Comparison of ENCODE assay signal across 11 cellular contexts in the genomic region with DNA sequence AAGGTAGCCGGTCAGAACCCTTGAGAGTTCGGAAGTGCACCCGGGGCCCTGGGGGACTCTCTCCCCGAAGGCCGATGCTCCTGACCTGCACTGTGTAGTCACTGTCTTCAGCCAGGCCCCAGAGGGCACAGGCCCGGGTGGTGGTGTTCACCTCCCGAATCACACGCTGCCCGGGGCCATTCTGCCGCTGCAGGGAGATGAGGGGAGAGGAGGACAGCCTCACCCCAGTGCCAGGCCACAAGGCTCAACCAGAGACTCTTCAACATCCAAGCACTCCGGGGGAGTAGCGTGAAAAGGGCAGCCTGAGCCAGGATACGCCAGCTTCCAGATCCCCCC. TPM values are rescaled to one million over a fixed set of nuclear protein-coding genes. Genes with fewer than 3 reads are reported as not detected.
DNase-seq lines count a peak whose midpoint lies in the region; ATAC-seq and TF ChIP-seq lines count a peak whose summit lies in the region.
"Had no signal": no experiment of that assay in that cellular context is flagged by ENCODE, and none has a peak within 500 bp of the region (broad histone marks: within the 10 kb centered on the region; RNA-seq: fewer than 3 reads in every experiment).

No MANE protein-coding gene starts in this region.

- H3K27me3 ChIP-seq in H7 (ENCODE audit: control insufficient read depth, insufficient read depth, low read length) (peaks cover 44% of the 10 kb centered on the region), adipocyte (replicated peaks; ENCODE audit: control insufficient read depth, insufficient read depth, low read length) (no peaks in the 10 kb centered on the region), hepatocyte (no peaks in the 10 kb centered on the region), psoas muscle (ENCODE audit: insufficient read depth in 3 of 3, low read length in 2 of 3) (peaks cover 0 to 37% (median 6%) of the 10 kb centered on the region in 3 donors), MM.1S (replicated peaks; ENCODE audit: insufficient read depth, low read length) (peaks cover 13% of the 10 kb centered on the region)

- H2AFZ ChIP-seq in hepatocyte (no peak overlapping the region), MM.1S (ENCODE audit: low read length) (no peak overlapping the region)

- H3K4me3 ChIP-seq in H7 (ENCODE audit: insufficient read depth, low read depth, low read length) (peak overlapping the region; percentile 62; the same call in 1 of the 2 replicates), adipocyte (ENCODE audit: low read length) (peak overlapping the region; percentile 77), hepatocyte (no peak overlapping the region), psoas muscle (peak overlapping the region; percentile 70), MM.1S (ENCODE audit: low read length) (no peak overlapping the region)

- WGBS in hepatocyte (ENCODE audit: low lambda C conversion rate, missing lambda C conversion rate), result 85% methylated on average over 13 of the region's 13 CpGs
- WGBS in psoas muscle, 3 donors, result 73 to 83% (median 76%) methylated on average over 13 of the region's 13 CpGs

- H3K36me3 ChIP-seq in H7 (replicated peaks; ENCODE audit: control insufficient read depth, insufficient read depth, low read length) (no peaks in the 10 kb centered on the region), adipocyte (ENCODE audit: control insufficient read depth, insufficient read depth, low read length, severe bottlenecking) (peaks cover 24% of the 10 kb centered on the region), hepatocyte (replicated peaks; ENCODE audit: insufficient read depth, low read depth) (no peaks in the 10 kb centered on the region), psoas muscle (ENCODE audit: insufficient read depth in 1 of 2, low read depth in 1 of 2) (no peaks in the 10 kb centered on the region), MM.1S (replicated peaks; ENCODE audit: insufficient read depth, low read length) (no peaks in the 10 kb centered on the region)

- peaks cover 32% of the 10 kb centered on the region for H3K4me1 ChIP-seq in adipocyte (ENCODE audit: control insufficient read depth, insufficient read depth, low read length)
- H3K4me1 ChIP-seq in hepatocyte (ENCODE audit: insufficient read depth), result peaks cover 11% of the 10 kb centered on the region
- H3K4me1 ChIP-seq in psoas muscle, result peaks cover 11% of the 10 kb centered on the region
- no peaks in the 10 kb centered on the region for H3K4me1 ChIP-seq in MM.1S (ENCODE audit: low read length)

- H4K20me1 ChIP-seq in hepatocyte (ENCODE audit: insufficient read depth, poor library complexity, severe bottlenecking), result no peaks in the 10 kb centered on the region
- no peaks in the 10 kb centered on the region for H4K20me1 ChIP-seq in MM.1S (ENCODE audit: insufficient read depth, low read length)

- ATAC-seq in psoas muscle (no peak), HG03342 (IDR thresholded peaks at IDR 0.05; ENCODE audit: unreplicated experiment) (no peak), GM18511 (IDR thresholded peaks at IDR 0.05; ENCODE audit: unreplicated experiment) (no peak)

- H3K4me2 ChIP-seq in hepatocyte (peak overlapping the region; percentile 98), MM.1S (ENCODE audit: low read depth, low read length) (no peak overlapping the region)

- intact Hi-C loops in psoas muscle (cut with DNase I), result loop anchor here (5.0 to 10.0 kb wide), 2 partner anchors 131 to 133 kb away; a partner anchor contains a TSS

- H3K9me2 ChIP-seq in hepatocyte (replicated peaks; ENCODE audit: insufficient read depth) (no peaks in the 10 kb centered on the region), MM.1S (replicated peaks; ENCODE audit: insufficient read depth, low read length) (no peaks in the 10 kb centered on the region)

- H3K9me3 ChIP-seq in adipocyte (ENCODE audit: control insufficient read depth, low read length) (no peaks in the 10 kb centered on the region), hepatocyte (ENCODE audit: low read depth) (no peaks in the 10 kb centered on the region), psoas muscle (no peaks in the 10 kb centered on the region), MM.1S (replicated peaks; ENCODE audit: insufficient read depth, low read length) (no peaks in the 10 kb centered on the region)
- H3K9me3 ChIP-seq: stomach had no signal

- no peak overlapping the region for H3K27ac ChIP-seq in hepatocyte
- no peak overlapping the region for H3K27ac ChIP-seq in psoas muscle
- H3K27ac ChIP-seq in MM.1S (ENCODE audit: low read length), result no peak overlapping the region

- H3K9ac ChIP-seq in adipocyte (ENCODE audit: low read length), result peak overlapping the region; percentile 88
- H3K9ac ChIP-seq in MM.1S (ENCODE audit: low read length), result no peak overlapping the region

- no peaks in the 10 kb centered on the region for H3K79me2 ChIP-seq in hepatocyte
- H3K79me2 ChIP-seq in MM.1S (ENCODE audit: low read length), result no peaks in the 10 kb centered on the region

- DNase-seq in H7, result no peak
- no peak for DNase-seq in adipocyte (ENCODE audit: low read depth)
- DNase-seq in hepatocyte (ENCODE audit: low spot score), result no peak
- no peak for DNase-seq in psoas muscle
- no peak for DNase-seq in MM.1S
- DNase-seq in SIG-M5 treated with dmso at 0.1 percent for 504 hours (lab: John Stamatoyannopoulos, UW; ENCODE audit: unreplicated experiment), result no peak
- DNase-seq: NCI-H1048, stomach had no signal

- no peaks in the 10 kb centered on the region for H3F3A ChIP-seq in MM.1S (ENCODE audit: insufficient read depth, low read length)

- TF ChIP-seq CTCF in hepatocyte (IDR thresholded peaks at IDR 0.05; ENCODE audit: poor library complexity) (no peak), psoas muscle (IDR thresholded peaks at IDR 0.05) (no peak), MM.1S (IDR thresholded peaks at IDR 0.05; ENCODE audit: low read length) (no peak)

RNA-seq across cellular contexts. Expression of a gene that starts 1.1 kb away (rescaled TPM):
- 7.4 and 9.7 TPM in 2 replicates for total RNA-seq in H7 (2014; rRNA removed; shearing (Covaris generic))
- 15.6 and 16.3 TPM in 2 replicates for total RNA-seq in hepatocyte
- 21.4 and 24.2 TPM in 2 replicates for polyA plus RNA-seq in hepatocyte
- total RNA-seq in psoas muscle, result 10 to 100 TPM in 1 of 4 donors, 1 to 10 TPM in 3; 1.9 to 38.1 (median 3.0) TPM
- polyA plus RNA-seq in psoas muscle, result 10 to 100 TPM in 2 of 3 donors, 1 to 10 TPM in 1; 1.7 to 23.2 (median 10.9) TPM

RNA-seq across cellular contexts. Expression of a gene that starts 2.7 kb away (rescaled TPM):
- total RNA-seq in H7 (2014; rRNA removed; shearing (Covaris generic)), result 0.07 TPM in 1 of 2 replicates, not detected in the other
- total RNA-seq in hepatocyte (7.2 and 7.4 TPM in 2 replicates), psoas muscle (1 to 10 TPM in 1 of 4 donors, not detected in 3; 2.0 TPM)
- polyA plus RNA-seq in hepatocyte (7.6 and 8.7 TPM in 2 replicates), psoas muscle (1 to 10 TPM in 1 of 3 donors, under 1 TPM in 2; 0.05 to 1.6 (median 0.51) TPM)
- total RNA-seq: bronchial epithelial cell had no signal

RNA-seq across cellular contexts. Expression of a gene that starts 4.4 kb away (rescaled TPM):
- total RNA-seq in H7 (2014; rRNA removed; shearing (Covaris generic)), result 9.8 and 14.2 TPM in 2 replicates
- total RNA-seq in hepatocyte (12.2 and 13.0 TPM in 2 replicates), psoas muscle (10 to 100 TPM in 1 of 4 donors, 1 to 10 TPM in 3; 4.4 to 10.1 (median 5.9) TPM)
- polyA plus RNA-seq in hepatocyte (13.3 and 14.4 TPM in 2 replicates), psoas muscle (1 to 10 TPM; 6.0 to 9.5 (median 7.5) TPM)

RNA-seq across cellular contexts. Expression of a gene that starts 51.7 kb away (rescaled TPM):
- total RNA-seq in H7 (2014; rRNA removed; shearing (Covaris generic)), result 9.0 and 13.4 TPM in 2 replicates
- total RNA-seq in hepatocyte, result 11.4 and 19.3 TPM in 2 replicates
- polyA plus RNA-seq in hepatocyte, result 21.0 and 23.3 TPM in 2 replicates
- 1 to 10 TPM in 3 of 4 donors, not detected in 1; 1.5 to 2.2 (median 1.7) TPM for total RNA-seq in psoas muscle
- 1 to 10 TPM in 1 of 3 donors, under 1 TPM in 2; 0.26 to 1.7 (median 0.39) TPM for polyA plus RNA-seq in psoas muscle

Comparison
In these comparisons a context has a peak if more than half of its experiments do, and no peak if none do; other contexts are left out.
1. H3K4me3 ChIP-seq: peak in H7 (single experiment), adipocyte (single experiment) and psoas muscle (single experiment); none in hepatocyte (single experiment) and MM.1S (single experiment).